Comparison of ENCODE assay signal across 14 cellular contexts in genomic region chr20:46797201-46797600, GRCh38.
DNase-seq lines count a peak whose midpoint lies in the region; ATAC-seq and TF ChIP-seq lines count a peak whose summit lies in the region.
"Had no signal": no experiment of that assay in that cellular context is flagged by ENCODE, and none has a peak within 500 bp of the region (broad histone marks: within the 10 kb centered on the region; RNA-seq: fewer than 3 reads in every experiment).

No MANE protein-coding gene starts in this region.

- H3K4me1 Mint-ChIP-seq in chondrocyte (ENCODE audit: low read depth): no peaks in the 10 kb centered on the region
- H3K4me1 Mint-ChIP-seq: CD4-positive, CD25-positive, alpha-beta regulatory T cell had no signal

- no peaks in the 10 kb centered on the region for H3K9me3 Mint-ChIP-seq in chondrocyte (ENCODE audit: low read depth)
- H3K9me3 Mint-ChIP-seq: H9 had no signal

- peaks cover 0 to 79% (median 13%) of the 10 kb centered on the region in 7 donors for H3K27me3 ChIP-seq in heart right ventricle
- no peaks in the 10 kb centered on the region for H3K27me3 ChIP-seq in uterus
- H3K27me3 ChIP-seq: BLaER1 treated with 17β-estradiol and CSF1 and Interleukin-3, amounts not matched to agents 10 nM and 100 nM had no signal

- DNase-seq in cardiac septum (ENCODE audit: low spot score) (peak; percentile 50), heart right ventricle (no peak), NCI-H69 (lab: John Stamatoyannopoulos, UW) (peak; percentile 13), chondrocyte (ENCODE audit: low spot score) (peak; percentile 28), NOMO-1 treated with dmso at 0.1 percent for 144 hours (lab: John Stamatoyannopoulos, UW; ENCODE audit: unreplicated experiment) (no peak), uterus (no peak), NCI-H2081 (lab: John Stamatoyannopoulos, UW) (no peak)
- DNase-seq: ACHN; CD4-positive, CD25-positive, alpha-beta regulatory T cell; DMS53; GF-D8; GOT3; H9 had no signal

- H3K27me3 Mint-ChIP-seq in chondrocyte (ENCODE audit: low read depth): peaks cover 74% of the 10 kb centered on the region

- WGBS in heart right ventricle, 2 donors: 72 to 82% methylated on average over 5 of the region's 5 CpGs

- H3K4me1 ChIP-seq in heart right ventricle (no peaks in the 10 kb centered on the region), uterus (no peaks in the 10 kb centered on the region)

- no peak for TF ChIP-seq CTCF in heart right ventricle (IDR thresholded peaks at IDR 0.05)
- no peak for TF ChIP-seq CTCF in chondrocyte (IDR thresholded peaks at IDR 0.05)
- no peak for TF ChIP-seq CTCF in uterus (IDR thresholded peaks at IDR 0.05)

- H3K27ac Mint-ChIP-seq in chondrocyte (ENCODE audit: unreplicated experiment): no peak overlapping the region
- H3K27ac Mint-ChIP-seq: H9 had no signal

- H3K36me3 ChIP-seq in heart right ventricle: no peaks in the 10 kb centered on the region
- H3K36me3 ChIP-seq in uterus: no peaks in the 10 kb centered on the region
- H3K36me3 ChIP-seq: BLaER1 treated with 17β-estradiol and CSF1 and Interleukin-3, amounts not matched to agents 10 nM and 100 nM had no signal

- TF ChIP-seq POLR2A in uterus (IDR thresholded peaks at IDR 0.05): no peak

- intact Hi-C loops in cardiac septum (cut with DNase I) (no loop called here), heart right ventricle (cut with DNase I) (no loop called here), uterus (cut with DNase I; ENCODE audit: low total_unique reads) (no loop called here)

- H3K36me3 Mint-ChIP-seq in chondrocyte (ENCODE audit: low read depth): peaks cover 2% of the 10 kb centered on the region
- H3K36me3 Mint-ChIP-seq: CD4-positive, CD25-positive, alpha-beta regulatory T cell had no signal

- H3K27ac ChIP-seq in heart right ventricle: no peak overlapping the region
- no peak overlapping the region for H3K27ac ChIP-seq in uterus
- H3K27ac ChIP-seq: BLaER1 treated with 17β-estradiol and CSF1 and Interleukin-3, amounts not matched to agents 10 nM and 100 nM had no signal

- H3K9me3 ChIP-seq in heart right ventricle (peaks cover 0 to 4% (median 0%) of the 10 kb centered on the region in 11 donors), uterus (no peaks in the 10 kb centered on the region)
- H3K9me3 ChIP-seq: BLaER1 treated with 17β-estradiol and CSF1 and Interleukin-3, amounts not matched to agents 10 nM and 100 nM had no signal

- H3K4me3 Mint-ChIP-seq in chondrocyte (ENCODE audit: unreplicated experiment): no peak overlapping the region
- H3K4me3 Mint-ChIP-seq: H9 had no signal

- H3K4me3 ChIP-seq in heart right ventricle: no peak overlapping the region
- H3K4me3 ChIP-seq in uterus: no peak overlapping the region
- H3K4me3 ChIP-seq: BLaER1 treated with 17β-estradiol and CSF1 and Interleukin-3, amounts not matched to agents 10 nM and 100 nM had no signal

- no peak for ATAC-seq in heart right ventricle

Comparison
In these comparisons a context has a peak if more than half of its experiments do, and no peak if none do; other contexts are left out.
1. DNase-seq: peak in cardiac septum (single experiment), NCI-H69 (single experiment) and chondrocyte (single experiment); none in heart right ventricle (0 of 2), NOMO-1 treated with dmso at 0.1 percent for 144 hours (single experiment), uterus (0 of 2) and NCI-H2081 (0 of 2).